Comparison of ENCODE assay signal across 8 cellular contexts in the genomic region with DNA sequence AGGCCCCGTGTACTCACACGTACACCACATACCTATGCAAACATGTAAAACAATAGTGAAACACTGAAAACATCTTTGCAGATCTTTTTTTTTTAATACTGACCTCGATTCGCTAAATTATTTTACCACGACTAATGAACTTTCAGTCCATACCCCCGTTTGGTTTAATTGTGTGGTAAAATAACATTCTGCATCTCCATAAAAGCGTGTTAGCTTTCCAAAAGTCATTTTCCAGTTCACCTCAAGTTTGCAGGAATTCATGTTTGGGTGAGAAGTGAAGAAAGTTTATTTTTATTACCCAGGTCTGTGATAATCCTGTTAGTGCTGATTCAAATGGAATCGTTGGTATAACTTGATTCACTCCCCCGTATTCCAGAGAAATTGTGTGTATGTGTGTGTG. TPM values are rescaled to one million over a fixed set of nuclear protein-coding genes. Genes with fewer than 3 reads are reported as not detected.
DNase-seq lines count a peak whose midpoint lies in the region; ATAC-seq and FAIRE-seq lines count a peak whose summit lies in the region.

No MANE protein-coding gene starts in this region.

- no peaks in the 10 kb centered on the region; the same call in 1 of the 2 replicates for H3K36me3 ChIP-seq in HAP-1 (replicated peaks)

- no peak for ATAC-seq in right cardiac atrium

- H3K9me3 ChIP-seq in HAP-1 (no peaks in the 10 kb centered on the region), right cardiac atrium (ENCODE audit: control insufficient read depth, low read length) (no peaks in the 10 kb centered on the region)

- CTCF ChIA-PET in activated CD4-positive, alpha-beta memory T cell treated with anti-CD3 and anti-CD28 coated beads for 36 hours (lab: Charles Lee), result interaction anchor here (0.5 to 1.0 kb wide), 3 partner anchors 14 to 258 kb away, joined by 3 to 5 read pairs (median 5); a partner anchor contains a TSS

- intact Hi-C loops in activated CD4-positive, alpha-beta memory T cell treated with anti-CD3 and anti-CD28 coated beads for 36 hours (cut with micrococcal nuclease), result loop anchor here (1.0 to 10.0 kb wide), 7 partner anchors 36 to 1628 kb away; a partner anchor contains a TSS
- intact Hi-C loops in right cardiac atrium (cut with DNase I), result no loop called here

- peak overlapping the region; percentile 92 for H3K27ac Mint-ChIP-seq in activated CD4-positive, alpha-beta memory T cell treated with anti-CD3 and anti-CD28 coated beads for 36 hours

- H3K4me1 ChIP-seq in HAP-1 (peaks cover 15% of the 10 kb centered on the region), right cardiac atrium (ENCODE audit: control insufficient read depth, insufficient read depth, low read length) (no peaks in the 10 kb centered on the region)

- FAIRE-seq in urothelium cell line (lab: Jason Lieb, UNC), result no peak

- H3K27me3 ChIP-seq in HAP-1 (ENCODE audit: low read depth), result no peaks in the 10 kb centered on the region
- H3K27me3 ChIP-seq in right cardiac atrium (ENCODE audit: control insufficient read depth, insufficient read depth), result no peaks in the 10 kb centered on the region

- no peaks in the 10 kb centered on the region for H3K27me3 Mint-ChIP-seq in activated CD4-positive, alpha-beta memory T cell treated with anti-CD3 and anti-CD28 coated beads for 36 hours

- POLR2A ChIA-PET in activated CD4-positive, alpha-beta memory T cell treated with anti-CD3 and anti-CD28 coated beads for 36 hours (lab: Charles Lee), result interaction anchor here (1.0 to 1.6 kb wide), 2 partner anchors 76 to 91 kb away, joined by 5 read pairs; a partner anchor contains a TSS

- H3K4me1 Mint-ChIP-seq in activated CD4-positive, alpha-beta memory T cell treated with anti-CD3 and anti-CD28 coated beads for 36 hours (ENCODE audit: low read depth), result peaks cover 42% of the 10 kb centered on the region

- DNase-seq in HAP-1 (ENCODE audit: low spot score in 2 of 2) (no peak), right cardiac atrium (no peak), skeletal muscle cell (ENCODE audit: low read depth) (no peak), SHP77 treated with DMSO at 0.1 percent for 48 hours (lab: John Stamatoyannopoulos, UW) (no peak), HK-2 (ENCODE audit: unreplicated experiment) (no peak), DMS79 treated with DMSO at 0.1 percent for 48 hours (lab: John Stamatoyannopoulos, UW) (no peak), urothelium cell line (ENCODE audit: low spot score) (no peak)
- DNase-seq in activated CD4-positive, alpha-beta memory T cell treated with anti-CD3 and anti-CD28 coated beads for 36 hours, result no peak

- peak overlapping the region; percentile 79 for H3K4me3 ChIP-seq in HAP-1
- H3K4me3 ChIP-seq in right cardiac atrium (ENCODE audit: low read length), result peak overlapping the region; percentile 69
- H3K4me3 ChIP-seq in skeletal muscle cell (ENCODE audit: low read depth, low read length), result peak overlapping the region; percentile 90

- H3K4me3 Mint-ChIP-seq in activated CD4-positive, alpha-beta memory T cell treated with anti-CD3 and anti-CD28 coated beads for 36 hours, result peak overlapping the region; percentile 89

- no peaks in the 10 kb centered on the region for H3K9me3 Mint-ChIP-seq in activated CD4-positive, alpha-beta memory T cell treated with anti-CD3 and anti-CD28 coated beads for 36 hours

- H3K36me3 Mint-ChIP-seq in activated CD4-positive, alpha-beta memory T cell treated with anti-CD3 and anti-CD28 coated beads for 36 hours, result peaks cover 13% of the 10 kb centered on the region

- under 1% methylated on average over 9 of the region's 9 CpGs for WGBS in right cardiac atrium

- peak overlapping the region; percentile 45 for H3K27ac ChIP-seq in right cardiac atrium (ENCODE audit: low read length)

- in situ Hi-C loops in HAP-1 (cut with MboI; ENCODE audit: low sequenced_read_pairs), result no loop called here

RNA-seq across cellular contexts. Expression of a gene that starts 0.7 kb away (rescaled TPM):
- 1 to 10 TPM; 4.5 to 4.6 TPM for total RNA-seq in activated CD4-positive, alpha-beta memory T cell treated with anti-CD3 and anti-CD28 coated beads for 36 hours
- total RNA-seq in right cardiac atrium, result 1 to 10 TPM; 3.6 to 5.2 (median 4.7) TPM
- 3.8 TPM for polyA plus RNA-seq in right cardiac atrium

RNA-seq across cellular contexts. Expression of a gene that starts 0.8 kb away (rescaled TPM):
- total RNA-seq in activated CD4-positive, alpha-beta memory T cell treated with anti-CD3 and anti-CD28 coated beads for 36 hours, result 10 to 100 TPM; 74.7 to 78.1 TPM
- total RNA-seq in right cardiac atrium, result 10 to 100 TPM; 56.4 to 66.7 (median 58.4) TPM
- 14.2 TPM for polyA plus RNA-seq in right cardiac atrium
